ENCODE assay signal across 6 cellular contexts in the genomic region with DNA sequence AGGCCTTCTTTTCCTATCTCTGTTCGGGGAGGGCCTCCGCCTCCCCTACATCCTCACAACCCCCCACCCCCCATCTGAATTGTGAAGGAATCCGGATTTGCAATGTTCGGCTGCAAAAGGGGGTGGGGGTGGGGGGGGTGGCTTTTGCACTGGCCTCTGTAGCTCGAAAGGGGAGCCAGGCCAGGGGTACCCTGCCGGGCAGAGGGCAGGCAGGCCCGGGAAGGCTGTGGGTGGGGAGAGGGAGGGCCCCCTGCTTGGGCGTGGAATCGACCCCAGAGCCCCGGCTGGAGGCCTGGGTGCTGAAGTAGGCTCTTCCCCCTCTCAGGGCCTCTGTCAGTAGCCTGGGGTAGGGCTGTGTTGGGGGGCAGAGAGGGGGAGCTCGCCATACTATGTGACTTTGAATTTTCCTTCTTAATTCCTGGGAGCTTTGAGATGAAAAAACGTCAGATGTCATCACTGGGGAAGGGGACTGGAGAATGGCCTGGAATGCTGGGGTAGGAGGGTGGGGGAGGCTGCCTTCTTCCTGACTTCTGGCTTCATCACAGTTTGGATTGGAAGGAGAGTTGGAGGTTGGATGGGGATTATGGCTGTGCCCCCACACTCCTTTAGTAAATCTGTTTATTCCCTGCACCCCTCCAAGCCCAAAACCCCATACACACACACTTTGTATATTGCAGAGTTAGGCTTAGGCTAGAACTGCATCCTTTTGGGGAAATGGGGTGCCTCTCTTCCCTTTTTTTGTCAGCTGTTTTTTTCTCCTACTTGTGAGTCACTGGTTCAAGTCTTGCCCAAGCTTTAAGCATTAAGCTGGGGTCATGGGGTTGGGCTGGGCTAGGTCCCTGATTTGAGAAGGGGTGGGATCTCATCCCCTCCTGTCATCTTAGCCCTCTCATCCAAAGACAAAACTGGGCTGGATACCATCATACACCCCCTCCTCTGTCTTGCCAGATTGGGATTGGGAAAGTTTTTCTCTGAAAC. TPM values are rescaled to one million over a fixed set of nuclear protein-coding genes. Genes with fewer than 3 reads are reported as not detected.
A peak's percentile ranks its signal among the peaks of the same experiment; 100 is the strongest.
DNase-seq lines count a peak whose midpoint lies in the region; ATAC-seq and TF ChIP-seq lines count a peak whose summit lies in the region.

No MANE protein-coding gene starts in this region.

- no peaks in the 10 kb centered on the region for H3K27me3 ChIP-seq in right atrium auricular region
- peaks cover 47% of the 10 kb centered on the region for H3K27me3 ChIP-seq in thymus (ENCODE audit: control insufficient read depth, insufficient read depth)

- H3K27ac ChIP-seq in right atrium auricular region (peak overlapping the region; percentile 97 to 98), thymus (ENCODE audit: low read depth) (peak overlapping the region; percentile 46)

- no peak for ATAC-seq in activated CD8-positive, alpha-beta memory T cell treated with anti-CD3 and anti-CD28 coated beads, Interleukin-2, amount 10 ng/mL, durations not matched to agents 7 days and 5 days
- no peak for ATAC-seq in left lobe of liver

- H3K36me3 ChIP-seq in right atrium auricular region (no peaks in the 10 kb centered on the region), thymus (ENCODE audit: control insufficient read depth, insufficient read depth) (no peaks in the 10 kb centered on the region)

- WGBS in thymus, result 33% methylated on average over 12 of the region's 12 CpGs

- H3K9me3 Mint-ChIP-seq in activated CD8-positive, alpha-beta memory T cell treated with anti-CD3 and anti-CD28 coated beads, Interleukin-2, amount 10 ng/mL, durations not matched to agents 7 days and 5 days (ENCODE audit: low read depth), result no peaks in the 10 kb centered on the region

- peaks cover 0 to 68% of the 10 kb centered on the region in 2 donors for H3K4me1 ChIP-seq in right atrium auricular region
- H3K4me1 ChIP-seq in thymus (ENCODE audit: control insufficient read depth, insufficient read depth, low read length), result peaks cover 9% of the 10 kb centered on the region

- H3K4me3 ChIP-seq in right atrium auricular region, result peak overlapping the region; percentile 61 to 77
- peak overlapping the region; percentile 82 for H3K4me3 ChIP-seq in thymus (ENCODE audit: low read length)

- H3K27me3 Mint-ChIP-seq in activated CD8-positive, alpha-beta memory T cell treated with anti-CD3 and anti-CD28 coated beads, Interleukin-2, amount 10 ng/mL, durations not matched to agents 7 days and 5 days, result peaks cover 55% of the 10 kb centered on the region

- no peak for TF ChIP-seq CTCF in right atrium auricular region (IDR thresholded peaks at IDR 0.05)

- no peak for DNase-seq in activated CD8-positive, alpha-beta memory T cell treated with anti-CD3 and anti-CD28 coated beads, Interleukin-2, amount 10 ng/mL, durations not matched to agents 7 days and 5 days
- no peak for DNase-seq in activated CD8-positive, alpha-beta memory T cell treated with anti-CD3 and anti-CD28 coated beads, Interleukin-2, amount 50 U/mL, for 4 hours
- peak; percentile 89 for DNase-seq in right atrium auricular region (ENCODE audit: low spot score)
- DNase-seq in NCI-H82 (lab: John Stamatoyannopoulos, UW), result no peak
- DNase-seq in left lobe of liver (ENCODE audit: low spot score), result no peak

- no peaks in the 10 kb centered on the region for H3K36me3 Mint-ChIP-seq in activated CD8-positive, alpha-beta memory T cell treated with anti-CD3 and anti-CD28 coated beads, Interleukin-2, amount 10 ng/mL, durations not matched to agents 7 days and 5 days

- no peak overlapping the region for H3K27ac Mint-ChIP-seq in activated CD8-positive, alpha-beta memory T cell treated with anti-CD3 and anti-CD28 coated beads, Interleukin-2, amount 10 ng/mL, durations not matched to agents 7 days and 5 days

- H3K4me3 Mint-ChIP-seq in activated CD8-positive, alpha-beta memory T cell treated with anti-CD3 and anti-CD28 coated beads, Interleukin-2, amount 10 ng/mL, durations not matched to agents 7 days and 5 days, result peak overlapping the region; percentile 13

- peaks cover 2% of the 10 kb centered on the region for H3K4me1 Mint-ChIP-seq in activated CD8-positive, alpha-beta memory T cell treated with anti-CD3 and anti-CD28 coated beads, Interleukin-2, amount 10 ng/mL, durations not matched to agents 7 days and 5 days

- CTCF ChIA-PET in activated CD8-positive, alpha-beta memory T cell treated with anti-CD3 and anti-CD28 coated beads, Interleukin-2, amount 10 ng/mL, durations not matched to agents 7 days and 5 days (lab: Charles Lee), result interaction anchor here (0.9 to 7.8 kb wide), 6 partner anchors 8 to 110 kb away, joined by 3 to 72 read pairs (median 5); a partner anchor contains a TSS

- H3K9me3 ChIP-seq in right atrium auricular region (no peaks in the 10 kb centered on the region), thymus (ENCODE audit: control insufficient read depth) (no peaks in the 10 kb centered on the region)

RNA-seq across cellular contexts. Expression of a gene that starts 1.3 kb away (rescaled TPM):
- total RNA-seq in activated CD8-positive, alpha-beta memory T cell treated with anti-CD3 and anti-CD28 coated beads, Interleukin-2, amount 10 ng/mL, durations not matched to agents 7 days and 5 days, result under 1 TPM; 0.33 to 0.85 TPM
- total RNA-seq in right atrium auricular region (100 to 1,000 TPM in 1 of 2 donors, 10 to 100 TPM in 1; 89.4 to 211 TPM), left lobe of liver (370 TPM)
- polyA plus RNA-seq in thymus, result 22.6 TPM

RNA-seq across cellular contexts. Expression of a gene that starts 17.8 kb away (rescaled TPM):
- not detected for total RNA-seq in activated CD8-positive, alpha-beta memory T cell treated with anti-CD3 and anti-CD28 coated beads, Interleukin-2, amount 10 ng/mL, durations not matched to agents 7 days and 5 days
- total RNA-seq in right atrium auricular region, result not detected
- not detected for polyA plus RNA-seq in thymus
- total RNA-seq in left lobe of liver, result not detected

RNA-seq across cellular contexts. Expression of a gene that starts 18.4 kb away (rescaled TPM):
- 100 to 1,000 TPM in 1 of 2 experiments, 10 to 100 TPM in 1; 99.1 to 104 TPM for total RNA-seq in activated CD8-positive, alpha-beta memory T cell treated with anti-CD3 and anti-CD28 coated beads, Interleukin-2, amount 10 ng/mL, durations not matched to agents 7 days and 5 days
- total RNA-seq in right atrium auricular region (10 to 100 TPM; 34.3 to 64.3 TPM), left lobe of liver (97.6 TPM)
- 236 TPM for polyA plus RNA-seq in thymus

RNA-seq across cellular contexts. Expression of a gene that starts 40.7 kb away (rescaled TPM):
- 10 to 100 TPM in 1 of 2 experiments, 1 to 10 TPM in 1; 10.0 to 31.1 TPM for total RNA-seq in activated CD8-positive, alpha-beta memory T cell treated with anti-CD3 and anti-CD28 coated beads, Interleukin-2, amount 10 ng/mL, durations not matched to agents 7 days and 5 days
- total RNA-seq in right atrium auricular region (10 to 100 TPM in 1 of 2 donors, 1 to 10 TPM in 1; 9.0 to 21.1 TPM), left lobe of liver (12.9 TPM)
- 32.7 TPM for polyA plus RNA-seq in thymus

RNA-seq across cellular contexts. Expression of a gene that starts 51.0 kb away (rescaled TPM):
- total RNA-seq in activated CD8-positive, alpha-beta memory T cell treated with anti-CD3 and anti-CD28 coated beads, Interleukin-2, amount 10 ng/mL, durations not matched to agents 7 days and 5 days, result 10 to 100 TPM; 60.5 to 66.1 TPM
- total RNA-seq in right atrium auricular region, result 1 to 10 TPM; 1.9 to 2.2 TPM
- 9.5 TPM for polyA plus RNA-seq in thymus
- 5.3 TPM for total RNA-seq in left lobe of liver

Comparison
In these comparisons a context has a peak if more than half of its experiments do, and no peak if none do; other contexts are left out.
1. RNA of a gene that starts 1.3 kb away (total RNA-seq): 370 TPM in left lobe of liver (single experiment) and 89.4 to 211 TPM in right atrium auricular region; 0.33 to 0.85 TPM in activated CD8-positive, alpha-beta memory T cell treated with anti-CD3 and anti-CD28 coated beads, Interleukin-2, amount 10 ng/mL, durations not matched to agents 7 days and 5 days; every median in the first group is over 10 times any median in the second.